ENCODE assay signal across 8 cellular contexts in the genomic region with DNA sequence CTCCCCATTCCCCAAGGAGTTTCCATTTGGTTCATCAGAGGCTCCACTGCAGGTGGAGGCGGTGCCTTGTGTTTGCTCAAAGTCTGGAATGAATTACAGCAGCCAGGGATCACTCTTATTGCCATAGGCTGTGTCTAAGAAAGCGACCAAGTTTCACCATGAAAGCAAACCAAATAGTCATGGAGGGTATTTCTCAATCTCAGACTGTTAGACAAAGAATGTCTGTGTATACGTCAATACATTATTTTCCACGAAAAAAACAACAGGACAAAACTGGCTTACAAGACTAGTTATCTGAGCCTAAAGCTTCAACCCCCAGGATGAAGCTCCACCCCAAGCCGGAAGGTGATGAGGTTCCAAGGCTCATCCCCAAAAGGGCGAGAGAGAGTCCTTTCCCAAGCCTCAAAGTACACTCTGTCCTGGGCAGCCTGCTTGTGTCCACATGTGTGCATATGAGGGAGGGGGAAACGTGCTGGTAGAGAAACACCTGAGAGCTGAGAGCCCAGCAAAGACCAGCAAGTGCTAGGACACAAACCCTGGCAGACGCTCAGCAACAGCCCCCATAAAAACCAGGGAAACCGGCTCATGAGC. TPM values are rescaled to one million over a fixed set of nuclear protein-coding genes. Genes with fewer than 3 reads are reported as not detected.
DNase-seq lines count a peak whose midpoint lies in the region; ATAC-seq and TF ChIP-seq lines count a peak whose summit lies in the region.

No MANE protein-coding gene starts in this region.

- no peak overlapping the region for H3K4me3 Mint-ChIP-seq in activated CD8-positive, alpha-beta T cell treated with anti-CD3 and anti-CD28 coated beads for 36 hours
- H3K4me3 Mint-ChIP-seq in endodermal cell = no peak overlapping the region

- H3K27me3 ChIP-seq in left ventricle myocardium inferior (ENCODE audit: low read depth) = no peaks in the 10 kb centered on the region
- H3K27me3 ChIP-seq in spleen (replicated peaks in 1 of 7) = no peaks in the 10 kb centered on the region
- H3K27me3 ChIP-seq in SJCRH30 = no peaks in the 10 kb centered on the region
- no peaks in the 10 kb centered on the region for H3K27me3 ChIP-seq in endodermal cell (ENCODE audit: control insufficient read depth, insufficient read depth, low read length, poor library complexity, severe bottlenecking)

- intact Hi-C loops in activated CD8-positive, alpha-beta T cell treated with anti-CD3 and anti-CD28 coated beads for 36 hours (cut with micrococcal nuclease) = loop anchor here (10.0 kb wide), 1 partner anchor 48 kb away; no protein-coding TSS in a partner anchor
- intact Hi-C loops in left ventricle myocardium inferior (cut with micrococcal nuclease) (loop anchor here (10.0 kb wide), 1 partner anchor 58 kb away; no protein-coding TSS in a partner anchor), spleen (cut with DNase I; ENCODE audit: low total_unique reads) (no loop called here)

- TF ChIP-seq POLR2A in spleen (IDR thresholded peaks at IDR 0.05) = no peak

- peaks cover 94% of the 10 kb centered on the region for H3K4me1 ChIP-seq in left ventricle myocardium inferior
- peaks cover 69 to 89% (median 86%) of the 10 kb centered on the region in 6 donors for H3K4me1 ChIP-seq in spleen
- H3K4me1 ChIP-seq in SJCRH30 = peaks cover 63% of the 10 kb centered on the region
- peaks cover 38% of the 10 kb centered on the region for H3K4me1 ChIP-seq in endodermal cell (ENCODE audit: control insufficient read depth, insufficient read depth, low read length)

- peaks cover 74% of the 10 kb centered on the region for H3K4me1 Mint-ChIP-seq in activated CD8-positive, alpha-beta T cell treated with anti-CD3 and anti-CD28 coated beads for 36 hours (ENCODE audit: low read depth)
- peaks cover 74% of the 10 kb centered on the region for H3K4me1 Mint-ChIP-seq in endodermal cell

- 59 to 78% (median 71%) methylated on average over 9 of the region's 9 CpGs for WGBS in spleen, 5 donors
- WGBS in endodermal cell (ENCODE audit: insufficient coverage in 1 of 2, insufficient read length in 1 of 2), 2 experiments = 91 to 92% methylated on average over 7 to 9 of the region's 9 CpGs

- H3K27ac ChIP-seq in left ventricle myocardium inferior (replicated peaks) (peak overlapping the region; percentile 99), spleen (peak overlapping the region; percentile 92 to 99 (median 98)), SJCRH30 (no peak overlapping the region), endodermal cell (ENCODE audit: low read depth, low read length) (no peak overlapping the region)

- no peak for TF ChIP-seq CTCF in GM12864 (IDR thresholded peaks at IDR 0.05; ENCODE audit: low read depth, low read length, missing control alignments)
- TF ChIP-seq CTCF in activated CD8-positive, alpha-beta T cell treated with anti-CD3 and anti-CD28 coated beads for 36 hours (IDR thresholded peaks at IDR 0.05) = no peak
- TF ChIP-seq CTCF in left ventricle myocardium inferior (IDR thresholded peaks at IDR 0.05; ENCODE audit: borderline replicate concordance) = no peak
- no peak for TF ChIP-seq CTCF in spleen (IDR thresholded peaks at IDR 0.05 in 8 of 11, conservative IDR thresholded peaks at IDR 0.05 in 3 of 11)
- no peak for TF ChIP-seq CTCF in endodermal cell (conservative IDR thresholded peaks at IDR 0.05)

- peak overlapping the region; percentile 90 for H3K27ac Mint-ChIP-seq in activated CD8-positive, alpha-beta T cell treated with anti-CD3 and anti-CD28 coated beads for 36 hours
- no peak overlapping the region for H3K27ac Mint-ChIP-seq in endodermal cell

- H3K4me3 ChIP-seq in GM12864 (ENCODE audit: low read depth, low read length) = peak overlapping the region; percentile 93
- H3K4me3 ChIP-seq in left ventricle myocardium inferior = peak overlapping the region; percentile 99
- peak overlapping the region in 3 of 8 donors; percentile 78 to 84 (median 81) for H3K4me3 ChIP-seq in spleen
- H3K4me3 ChIP-seq in SJCRH30 = no peak overlapping the region
- no peak overlapping the region for H3K4me3 ChIP-seq in endodermal cell (ENCODE audit: low read length)

- H3K9ac ChIP-seq in endodermal cell (ENCODE audit: extremely low read depth, low read length, poor library complexity, severe bottlenecking) = no peak overlapping the region

- CTCF ChIA-PET in activated CD8-positive, alpha-beta T cell treated with anti-CD3 and anti-CD28 coated beads for 36 hours (lab: Charles Lee) = no interaction called here

- H3K9me3 Mint-ChIP-seq in activated CD8-positive, alpha-beta T cell treated with anti-CD3 and anti-CD28 coated beads for 36 hours = no peaks in the 10 kb centered on the region
- H3K9me3 Mint-ChIP-seq in endodermal cell = no peaks in the 10 kb centered on the region

- H3K36me3 ChIP-seq in left ventricle myocardium inferior (no peaks in the 10 kb centered on the region), spleen (no peaks in the 10 kb centered on the region), SJCRH30 (no peaks in the 10 kb centered on the region), endodermal cell (ENCODE audit: control insufficient read depth, insufficient read depth, low read length) (no peaks in the 10 kb centered on the region)

- H3K36me3 Mint-ChIP-seq in activated CD8-positive, alpha-beta T cell treated with anti-CD3 and anti-CD28 coated beads for 36 hours (ENCODE audit: low read depth) = peaks cover 15% of the 10 kb centered on the region
- no peaks in the 10 kb centered on the region for H3K36me3 Mint-ChIP-seq in endodermal cell (ENCODE audit: low read depth)

- POLR2A ChIA-PET in activated CD8-positive, alpha-beta T cell treated with anti-CD3 and anti-CD28 coated beads for 36 hours (lab: Charles Lee) = interaction anchor here (0.6 to 2.3 kb wide), 7 partner anchors 14 to 138 kb away, joined by 3 to 7 read pairs (median 4); no protein-coding TSS in a partner anchor

- no peak for ATAC-seq in activated CD8-positive, alpha-beta T cell treated with anti-CD3 and anti-CD28 coated beads for 36 hours
- ATAC-seq in GM19328 (IDR thresholded peaks at IDR 0.05; ENCODE audit: unreplicated experiment) = no peak
- ATAC-seq in HG03354 (IDR thresholded peaks at IDR 0.05; ENCODE audit: poor library complexity, severe bottlenecking, unreplicated experiment) = no peak

- H3K27me3 Mint-ChIP-seq in activated CD8-positive, alpha-beta T cell treated with anti-CD3 and anti-CD28 coated beads for 36 hours = no peaks in the 10 kb centered on the region
- no peaks in the 10 kb centered on the region for H3K27me3 Mint-ChIP-seq in endodermal cell (ENCODE audit: insufficient read depth)

- DNase-seq in GM12864 (ENCODE audit: low read depth) (no peak), left ventricle myocardium inferior (peak; percentile 55), spleen (no peak), SJCRH30 (no peak), endodermal cell (no peak)
- DNase-seq in activated CD8-positive, alpha-beta T cell treated with anti-CD3 and anti-CD28 coated beads for 36 hours = no peak

- H3K9me3 ChIP-seq in left ventricle myocardium inferior (replicated peaks) = no peaks in the 10 kb centered on the region
- no peaks in the 10 kb centered on the region for H3K9me3 ChIP-seq in spleen
- no peaks in the 10 kb centered on the region for H3K9me3 ChIP-seq in SJCRH30 (replicated peaks)
- no peaks in the 10 kb centered on the region for H3K9me3 ChIP-seq in endodermal cell (ENCODE audit: control insufficient read depth, low read length)

RNA-seq across cellular contexts. Expression of gene B4GALT1, which starts 4.3 kb away (rescaled TPM):
- total RNA-seq in activated CD8-positive, alpha-beta T cell treated with anti-CD3 and anti-CD28 coated beads for 36 hours = 10 to 100 TPM; 41.2 to 41.4 TPM
- total RNA-seq in left ventricle myocardium inferior (37.1 TPM), spleen (100 to 1,000 TPM in 2 of 7 donors, 10 to 100 TPM in 5; 75.1 to 111 (median 91.4) TPM), endodermal cell (10 to 100 TPM; 62.9 to 92.6 TPM)
- 10 to 100 TPM; 18.1 to 29.5 (median 25.4) TPM for polyA plus RNA-seq in spleen
- 14.0 and 15.7 TPM in 2 replicates for total RNA-seq in SJCRH30 (2014; rRNA removed; shearing (Covaris generic))
- 29.4 TPM for polyA plus RNA-seq in endodermal cell (2013, experiment 1 of 2)
- 31.1 TPM for polyA plus RNA-seq in endodermal cell (2013, experiment 2 of 2)

Comparison
In these comparisons a context has a peak if more than half of its experiments do, and no peak if none do; other contexts are left out.
1. H3K4me3 ChIP-seq: peak in GM12864 (single experiment) and left ventricle myocardium inferior (single experiment); none in SJCRH30 (single experiment) and endodermal cell (single experiment).
2. H3K27ac ChIP-seq: peak in left ventricle myocardium inferior (single experiment) and spleen (8 of 8); none in SJCRH30 (single experiment) and endodermal cell (single experiment).